23 cellular contexts compared by ENCODE assay signal in genomic region chr13:105538346-105538745, GRCh38.
"Had no signal": no experiment of that assay in that cellular context is flagged by ENCODE, and none has a peak within 500 bp of the region (broad histone marks: within the 10 kb centered on the region; RNA-seq: fewer than 3 reads in every experiment).

No MANE protein-coding gene starts in this region.

- H3K4me3 ChIP-seq: colonic mucosa, hepatocyte, ovary, prostate gland, sigmoid colon, skin epidermis, stomach, thoracic aorta had no signal

- H3K27me3 ChIP-seq: colonic mucosa, foreskin keratinocyte, hepatocyte, neutrophil, ovary, sigmoid colon, stomach had no signal

- H2AFZ ChIP-seq: hepatocyte had no signal

- DNase-seq: caudate nucleus; colonic mucosa; dermis blood vessel endothelial cell; erythroblast; foreskin keratinocyte; head of caudate nucleus; immature natural killer cell; left cardiac atrium; naive thymus-derived CD4-positive, alpha-beta T cell; nephron progenitor cell; ovary; retina; sigmoid colon; stimulated activated CD4-positive, alpha-beta T cell treated with anti-CD3 and anti-CD28 coated beads, Interleukin-2, amount 100 ng/mL, for 24 hours; stimulated activated CD4-positive, alpha-beta T cell treated with anti-CD3 and anti-CD28 coated beads, Interleukin-4, amount 100 ng/mL, for 4 hours; stimulated activated naive B cell treated with anti-CD40 and anti-IgM and Interleukin-4, amounts not matched to agents 10 μg/mL and 1 μg/mL and 100 μg/mL, for 72 hours; stomach; substantia nigra had no signal

- H3K27ac ChIP-seq: colonic mucosa, foreskin keratinocyte, hepatocyte, neutrophil, ovary, prostate gland, sigmoid colon, skin epidermis, stomach, thoracic aorta had no signal

- H3K79me2 ChIP-seq: hepatocyte had no signal

- H3K4me1 ChIP-seq: colonic mucosa, foreskin keratinocyte, prostate gland, sigmoid colon, stomach had no signal

- H3K36me3 ChIP-seq: colonic mucosa, neutrophil, ovary, prostate gland, sigmoid colon, stomach, thoracic aorta had no signal

- H3K9me3 ChIP-seq: colonic mucosa, neutrophil, ovary, prostate gland, sigmoid colon, stomach, thoracic aorta had no signal

- ATAC-seq: foreskin keratinocyte; left cardiac atrium; naive thymus-derived CD4-positive, alpha-beta T cell; stimulated activated naive B cell treated with anti-CD40 and anti-IgM and Interleukin-4, amounts not matched to agents 10 μg/mL and 1 μg/mL and 100 μg/mL, for 72 hours had no signal

- H3K4me2 ChIP-seq: hepatocyte had no signal
